8 cellular contexts compared by ENCODE assay signal in the genomic region with DNA sequence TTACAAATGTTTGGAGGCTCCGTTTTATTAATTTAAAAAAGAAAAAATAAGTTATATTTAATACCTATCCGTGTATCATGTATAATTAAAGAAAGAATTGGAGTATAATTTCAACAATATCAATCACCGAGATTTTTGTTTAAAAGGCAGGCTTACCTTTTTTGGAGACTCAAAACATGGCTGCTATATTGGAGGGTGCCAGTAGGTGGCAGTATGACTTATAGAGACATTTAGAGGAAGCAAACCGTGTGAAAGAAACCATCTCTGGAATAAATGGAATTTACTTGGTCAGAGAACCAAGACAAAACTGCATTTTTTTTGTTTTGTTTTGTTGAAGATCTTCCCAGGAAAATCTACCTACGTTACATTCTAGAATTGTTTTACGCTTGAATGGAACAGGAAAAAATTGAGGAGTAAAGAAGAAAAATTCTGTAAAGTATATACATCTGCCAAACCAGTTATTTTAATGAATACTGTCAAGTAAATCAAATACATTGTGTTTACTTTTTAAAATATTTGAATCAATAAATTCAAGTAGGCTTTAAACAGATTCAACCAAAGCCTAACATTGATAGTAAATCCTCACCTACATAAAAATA.
DNase-seq lines count a peak whose midpoint lies in the region; ATAC-seq and TF ChIP-seq lines count a peak whose summit lies in the region.

No MANE protein-coding gene starts in this region.

- H3K4me3 ChIP-seq in MM.1S (ENCODE audit: low read length), result no peak overlapping the region
- H3K4me3 ChIP-seq in dorsolateral prefrontal cortex, result no peak overlapping the region
- H3K4me3 ChIP-seq in naive thymus-derived CD4-positive, alpha-beta T cell (ENCODE audit: low read length), result no peak overlapping the region
- H3K4me3 ChIP-seq in thyroid gland (replicated peaks in 1 of 3), result no peak overlapping the region

- no peaks in the 10 kb centered on the region for H4K20me1 ChIP-seq in MM.1S (ENCODE audit: insufficient read depth, low read length)

- no peak overlapping the region for H3K9ac ChIP-seq in MM.1S (ENCODE audit: low read length)

- no peaks in the 10 kb centered on the region for H3K4me1 Mint-ChIP-seq in naive thymus-derived CD4-positive, alpha-beta T cell
- peaks cover 0 to 2% of the 10 kb centered on the region in 2 donors for H3K4me1 Mint-ChIP-seq in stimulated activated naive B cell treated with anti-CD40 and anti-IgM and Interleukin-4, amounts not matched to agents 10 μg/mL and 1 μg/mL and 100 μg/mL, for 72 hours

- H3K27me3 ChIP-seq in MM.1S (replicated peaks; ENCODE audit: insufficient read depth, low read length), result no peaks in the 10 kb centered on the region
- H3K27me3 ChIP-seq in dorsolateral prefrontal cortex, result no peaks in the 10 kb centered on the region
- H3K27me3 ChIP-seq in naive thymus-derived CD4-positive, alpha-beta T cell (ENCODE audit: control insufficient read depth in 2 of 2, insufficient read depth in 2 of 2, low read length in 2 of 2), result no peaks in the 10 kb centered on the region
- no peaks in the 10 kb centered on the region for H3K27me3 ChIP-seq in thyroid gland

- H3K36me3 ChIP-seq in MM.1S (replicated peaks; ENCODE audit: insufficient read depth, low read length) (no peaks in the 10 kb centered on the region), thyroid gland (no peaks in the 10 kb centered on the region)
- no peaks in the 10 kb centered on the region for H3K36me3 ChIP-seq in naive thymus-derived CD4-positive, alpha-beta T cell (ENCODE audit: control insufficient read depth in 2 of 3, insufficient read depth in 3 of 3, low read length in 3 of 3)

- peak; percentile 67 for ATAC-seq in naive thymus-derived CD4-positive, alpha-beta T cell
- ATAC-seq in stimulated activated naive B cell treated with anti-CD40 and anti-IgM and Interleukin-4, amounts not matched to agents 10 μg/mL and 1 μg/mL and 100 μg/mL, for 72 hours (replicated peaks), result no peak
- no peak for ATAC-seq in HG02763 (IDR thresholded peaks at IDR 0.05; ENCODE audit: unreplicated experiment)

- no peak overlapping the region for H2AFZ ChIP-seq in MM.1S (ENCODE audit: low read length)

- H3K4me3 Mint-ChIP-seq in naive thymus-derived CD4-positive, alpha-beta T cell, result no peak overlapping the region
- no peak overlapping the region for H3K4me3 Mint-ChIP-seq in stimulated activated naive B cell treated with anti-CD40 and anti-IgM and Interleukin-4, amounts not matched to agents 10 μg/mL and 1 μg/mL and 100 μg/mL, for 72 hours

- no peak overlapping the region for H3K4me2 ChIP-seq in MM.1S (ENCODE audit: low read depth, low read length)

- DNase-seq in ELR (ENCODE audit: low read depth), result peak; percentile 69
- DNase-seq in MM.1S, result peak; percentile 66
- peak; percentile 39 to 62 for DNase-seq in activated CD4-positive, alpha-beta T cell treated with anti-CD3 and anti-CD28 coated beads for 4 hours
- DNase-seq in dorsolateral prefrontal cortex, result peak in 2 of 10 donors; percentile 39 to 57
- DNase-seq in naive thymus-derived CD4-positive, alpha-beta T cell, result peak in 8 of 9 donors; percentile 9 to 52 (median 45)
- DNase-seq in thyroid gland, result peak; percentile 34 to 55
- no peak for DNase-seq in stimulated activated naive B cell treated with anti-CD40 and anti-IgM and Interleukin-4, amounts not matched to agents 10 μg/mL and 1 μg/mL and 100 μg/mL, for 72 hours

- no peaks in the 10 kb centered on the region for H3K9me3 ChIP-seq in MM.1S (replicated peaks; ENCODE audit: insufficient read depth, low read length)
- H3K9me3 ChIP-seq in naive thymus-derived CD4-positive, alpha-beta T cell (ENCODE audit: control insufficient read depth in 2 of 3, low read length in 3 of 3), result no peaks in the 10 kb centered on the region
- no peaks in the 10 kb centered on the region for H3K9me3 ChIP-seq in thyroid gland

- POLR2A ChIA-PET in naive thymus-derived CD4-positive, alpha-beta T cell (lab: Charles Lee), result no interaction called here

- H3K27ac Mint-ChIP-seq in naive thymus-derived CD4-positive, alpha-beta T cell, result no peak overlapping the region
- H3K27ac Mint-ChIP-seq in stimulated activated naive B cell treated with anti-CD40 and anti-IgM and Interleukin-4, amounts not matched to agents 10 μg/mL and 1 μg/mL and 100 μg/mL, for 72 hours, result no peak overlapping the region

- H3K4me1 ChIP-seq in MM.1S (ENCODE audit: low read length) (no peaks in the 10 kb centered on the region), thyroid gland (no peaks in the 10 kb centered on the region)
- no peaks in the 10 kb centered on the region for H3K4me1 ChIP-seq in naive thymus-derived CD4-positive, alpha-beta T cell (ENCODE audit: control insufficient read depth in 2 of 2, insufficient read depth in 2 of 2, low read length in 2 of 2)

- intact Hi-C loops in dorsolateral prefrontal cortex (cut with DNase I) (no loop called here), thyroid gland (cut with DNase I) (no loop called here)
- intact Hi-C loops in naive thymus-derived CD4-positive, alpha-beta T cell (cut with micrococcal nuclease), result loop anchor here (1.0 to 5.0 kb wide), 3 partner anchors 805 to 955 kb away; no protein-coding TSS in a partner anchor

- no peaks in the 10 kb centered on the region for H3K9me3 Mint-ChIP-seq in naive thymus-derived CD4-positive, alpha-beta T cell
- H3K9me3 Mint-ChIP-seq in stimulated activated naive B cell treated with anti-CD40 and anti-IgM and Interleukin-4, amounts not matched to agents 10 μg/mL and 1 μg/mL and 100 μg/mL, for 72 hours, result no peaks in the 10 kb centered on the region

- CTCF ChIA-PET in naive thymus-derived CD4-positive, alpha-beta T cell (lab: Charles Lee), result interaction anchor here (0.5 kb wide), 1 partner anchor 955 kb away, joined by 3 read pairs; no protein-coding TSS in a partner anchor

- no peak for TF ChIP-seq POLR2A in thyroid gland (IDR thresholded peaks at IDR 0.05)

- no peaks in the 10 kb centered on the region for H3K36me3 Mint-ChIP-seq in naive thymus-derived CD4-positive, alpha-beta T cell
- H3K36me3 Mint-ChIP-seq in stimulated activated naive B cell treated with anti-CD40 and anti-IgM and Interleukin-4, amounts not matched to agents 10 μg/mL and 1 μg/mL and 100 μg/mL, for 72 hours, result peaks cover 0 to 2% of the 10 kb centered on the region in 2 donors

- no peaks in the 10 kb centered on the region for H3K79me2 ChIP-seq in MM.1S (ENCODE audit: low read length)

- H3F3A ChIP-seq in MM.1S (ENCODE audit: insufficient read depth, low read length), result no peaks in the 10 kb centered on the region

- H3K9me2 ChIP-seq in MM.1S (replicated peaks; ENCODE audit: insufficient read depth, low read length), result no peaks in the 10 kb centered on the region

- TF ChIP-seq CTCF in MM.1S (IDR thresholded peaks at IDR 0.05; ENCODE audit: low read length) (peak; percentile 71), dorsolateral prefrontal cortex (IDR thresholded peaks at IDR 0.05 in 54 of 56, conservative IDR thresholded peaks at IDR 0.05 in 2 of 56; ENCODE audit: low read depth in 1 of 56, partially characterized antibody in 56 of 56) (peak in 55 of 56 donors; percentile 36 to 84 (median 68)), thyroid gland (IDR thresholded peaks at IDR 0.05) (peak in 5 of 6 experiments; percentile 23 to 67 (median 40))

- peaks cover 0 to 8% (median 5%) of the 10 kb centered on the region in 5 donors for H3K27me3 Mint-ChIP-seq in naive thymus-derived CD4-positive, alpha-beta T cell
- no peaks in the 10 kb centered on the region for H3K27me3 Mint-ChIP-seq in stimulated activated naive B cell treated with anti-CD40 and anti-IgM and Interleukin-4, amounts not matched to agents 10 μg/mL and 1 μg/mL and 100 μg/mL, for 72 hours

- H3K27ac ChIP-seq in MM.1S (ENCODE audit: low read length), result no peak overlapping the region
- no peak overlapping the region for H3K27ac ChIP-seq in dorsolateral prefrontal cortex
- H3K27ac ChIP-seq in naive thymus-derived CD4-positive, alpha-beta T cell (ENCODE audit: low read depth, low read length), result no peak overlapping the region
- no peak overlapping the region for H3K27ac ChIP-seq in thyroid gland

- WGBS in thyroid gland, 2 donors, result 63 to 66% methylated on average over 6 of the region's 6 CpGs

Comparison
In these comparisons a context has a peak if more than half of its experiments do, and no peak if none do; other contexts are left out.
1. intact Hi-C loops: an anchor here in naive thymus-derived CD4-positive, alpha-beta T cell (1.0 to 5.0 kb wide); none called in dorsolateral prefrontal cortex and thyroid gland.